Comparison of ENCODE assay signal across 9 cellular contexts in the genomic region with DNA sequence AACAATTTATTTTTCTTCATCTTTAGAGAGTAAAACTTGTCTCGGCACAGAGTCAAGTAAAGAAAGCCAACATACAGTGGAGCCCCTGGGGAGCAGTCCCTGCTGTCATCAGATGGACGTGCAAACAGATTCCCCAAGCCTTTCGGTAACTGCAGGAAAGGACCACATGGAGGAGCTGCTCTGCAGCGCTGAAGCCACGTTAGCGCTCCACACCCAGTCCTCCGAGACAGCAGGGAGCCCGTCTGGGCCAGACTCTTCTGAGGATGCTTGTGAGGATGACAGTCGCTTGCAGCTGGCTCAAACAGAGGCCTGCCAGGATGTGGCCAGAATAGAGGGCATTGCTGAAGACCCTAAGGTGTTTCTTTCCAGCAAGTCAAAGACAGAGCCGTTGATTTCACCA.
A peak's percentile ranks its signal among the peaks of the same experiment; 100 is the strongest.
DNase-seq lines count a peak whose midpoint lies in the region; ATAC-seq and TF ChIP-seq lines count a peak whose summit lies in the region.
"Had no signal": no experiment of that assay in that cellular context is flagged by ENCODE, and none has a peak within 500 bp of the region (broad histone marks: within the 10 kb centered on the region; RNA-seq: fewer than 3 reads in every experiment).

No MANE protein-coding gene starts in this region.

- TF ChIP-seq CTCF in chondrocyte (IDR thresholded peaks at IDR 0.05) = peak; percentile 86
- TF ChIP-seq CTCF in liver (IDR thresholded peaks at IDR 0.05; ENCODE audit: low read depth, low read length, missing input control) = no peak

- H3K4me1 ChIP-seq in liver (ENCODE audit: control insufficient read depth in 4 of 4, insufficient read depth in 4 of 4, low read length in 3 of 4) (no peaks in the 10 kb centered on the region), aorta (ENCODE audit: control insufficient read depth in 1 of 2, insufficient read depth in 2 of 2, low read length in 2 of 2) (no peaks in the 10 kb centered on the region)

- H3K27me3 ChIP-seq in liver (ENCODE audit: control insufficient read depth in 4 of 4, insufficient read depth in 4 of 4, low read length in 3 of 4) = no peaks in the 10 kb centered on the region
- no peaks in the 10 kb centered on the region for H3K27me3 ChIP-seq in aorta (ENCODE audit: control insufficient read depth in 1 of 2, insufficient read depth in 2 of 2, low read length in 1 of 2)

- peak; percentile 36 to 57 for TF ChIP-seq RAD21 in liver (IDR thresholded peaks at IDR 0.05)

- no peaks in the 10 kb centered on the region for H3K27me3 Mint-ChIP-seq in chondrocyte (ENCODE audit: low read depth)

- ATAC-seq in aorta (ENCODE audit: low FRiP score) (peak; percentile 52), HG02938 (IDR thresholded peaks at IDR 0.05; ENCODE audit: unreplicated experiment) (no peak)

- H3K36me3 ChIP-seq in liver (ENCODE audit: control insufficient read depth in 4 of 4, insufficient read depth in 3 of 4, low read depth in 1 of 4, low read length in 3 of 4) (peaks cover 5 to 52% (median 35%) of the 10 kb centered on the region in 4 donors), aorta (ENCODE audit: control insufficient read depth in 1 of 2, insufficient read depth in 2 of 2, low read length in 1 of 2) (peaks cover 0 to 6% of the 10 kb centered on the region in 2 donors)

- no peak overlapping the region for H3K27ac ChIP-seq in liver (ENCODE audit: low read depth in 1 of 2, low read length in 2 of 2)
- no peak overlapping the region for H3K27ac ChIP-seq in aorta (ENCODE audit: low read depth in 1 of 2, low read length in 2 of 2)
- H3K27ac ChIP-seq: C4-2B had no signal

- peak; percentile 9 for DNase-seq in NCI-H748 (lab: John Stamatoyannopoulos, UW; ENCODE audit: unreplicated experiment)
- no peak for DNase-seq in NCI-H748 treated with DMSO at 0.1 percent for 48 hours (lab: John Stamatoyannopoulos, UW)
- DNase-seq in chondrocyte (ENCODE audit: low spot score) = no peak
- DNase-seq in aorta = peak in 1 of 2 donors; percentile 55
- DNase-seq in KBM-7 = no peak
- no peak for DNase-seq in activated CD4-positive, alpha-beta T cell treated with anti-CD3 and anti-CD28 coated beads, Interleukin-2, amount 50 U/mL, for 1 hour

- H3K9me3 Mint-ChIP-seq in chondrocyte (ENCODE audit: low read depth) = peaks cover 2% of the 10 kb centered on the region

- in situ Hi-C loops in KBM-7 (cut with MboI; ENCODE audit: low pct_unique_long_range_greater_than_20kb, low sequenced_read_pairs) = no loop called here

- WGBS in liver = 73% methylated on average over 10 of the region's 10 CpGs
- WGBS in aorta, 2 donors = 30 to 39% methylated on average over 10 of the region's 10 CpGs

- H3K4me3 ChIP-seq in liver (ENCODE audit: low read depth in 1 of 3, low read length in 3 of 3) (no peak overlapping the region), aorta (ENCODE audit: low read length in 2 of 2) (no peak overlapping the region)

- no peaks in the 10 kb centered on the region for H3K9me3 ChIP-seq in liver (ENCODE audit: control insufficient read depth in 4 of 4, low read length in 3 of 4)
- no peaks in the 10 kb centered on the region for H3K9me3 ChIP-seq in aorta (ENCODE audit: control insufficient read depth, low read length)

- peak overlapping the region; percentile 86 for H3K27ac Mint-ChIP-seq in chondrocyte (ENCODE audit: unreplicated experiment)

- peak overlapping the region; percentile 64 for H3K4me3 Mint-ChIP-seq in chondrocyte (ENCODE audit: unreplicated experiment)

- H3K36me3 Mint-ChIP-seq in chondrocyte (ENCODE audit: low read depth) = peaks cover 18% of the 10 kb centered on the region

- peaks cover 26% of the 10 kb centered on the region for H3K4me1 Mint-ChIP-seq in chondrocyte (ENCODE audit: low read depth)

- no peak overlapping the region for H3K9ac ChIP-seq in liver (ENCODE audit: low read depth in 1 of 2, low read length in 2 of 2)

- intact Hi-C loops in aorta (cut with DNase I) = no loop called here

TF ChIP-seq in liver, 16 proteins besides CTCF, POLR2A, EP300 and RAD21:
- TF ChIP-seq EGR1 (IDR thresholded peaks at IDR 0.05; ENCODE audit: low read depth in 2 of 2) (no peak), YY1 (IDR thresholded peaks at IDR 0.05) (no peak), GABPA (IDR thresholded peaks at IDR 0.05 in 1 of 2, conservative IDR thresholded peaks at IDR 0.05 in 1 of 2) (no peak), NR2F2 (IDR thresholded peaks at IDR 0.05) (no peak), RXRA (IDR thresholded peaks at IDR 0.05) (no peak), FOXA1 (IDR thresholded peaks at IDR 0.05) (no peak), HNF4A (conservative IDR thresholded peaks at IDR 0.05) (no peak), FOXA2 (IDR thresholded peaks at IDR 0.05) (no peak), HNF4G (IDR thresholded peaks at IDR 0.05) (no peak), SP1 (IDR thresholded peaks at IDR 0.05) (no peak), JUND (IDR thresholded peaks at IDR 0.05) (no peak), TAF1 (conservative IDR thresholded peaks at IDR 0.05) (no peak)
- TF ChIP-seq, protein P1, sequence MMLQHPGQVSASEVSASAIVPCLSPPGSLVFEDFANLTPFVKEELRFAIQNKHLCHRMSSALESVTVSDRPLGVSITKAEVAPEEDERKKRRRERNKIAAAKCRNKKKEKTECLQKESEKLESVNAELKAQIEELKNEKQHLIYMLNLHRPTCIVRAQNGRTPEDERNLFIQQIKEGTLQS (IDR thresholded peaks at IDR 0.05) = no peak
- TF ChIP-seq, protein P2, sequence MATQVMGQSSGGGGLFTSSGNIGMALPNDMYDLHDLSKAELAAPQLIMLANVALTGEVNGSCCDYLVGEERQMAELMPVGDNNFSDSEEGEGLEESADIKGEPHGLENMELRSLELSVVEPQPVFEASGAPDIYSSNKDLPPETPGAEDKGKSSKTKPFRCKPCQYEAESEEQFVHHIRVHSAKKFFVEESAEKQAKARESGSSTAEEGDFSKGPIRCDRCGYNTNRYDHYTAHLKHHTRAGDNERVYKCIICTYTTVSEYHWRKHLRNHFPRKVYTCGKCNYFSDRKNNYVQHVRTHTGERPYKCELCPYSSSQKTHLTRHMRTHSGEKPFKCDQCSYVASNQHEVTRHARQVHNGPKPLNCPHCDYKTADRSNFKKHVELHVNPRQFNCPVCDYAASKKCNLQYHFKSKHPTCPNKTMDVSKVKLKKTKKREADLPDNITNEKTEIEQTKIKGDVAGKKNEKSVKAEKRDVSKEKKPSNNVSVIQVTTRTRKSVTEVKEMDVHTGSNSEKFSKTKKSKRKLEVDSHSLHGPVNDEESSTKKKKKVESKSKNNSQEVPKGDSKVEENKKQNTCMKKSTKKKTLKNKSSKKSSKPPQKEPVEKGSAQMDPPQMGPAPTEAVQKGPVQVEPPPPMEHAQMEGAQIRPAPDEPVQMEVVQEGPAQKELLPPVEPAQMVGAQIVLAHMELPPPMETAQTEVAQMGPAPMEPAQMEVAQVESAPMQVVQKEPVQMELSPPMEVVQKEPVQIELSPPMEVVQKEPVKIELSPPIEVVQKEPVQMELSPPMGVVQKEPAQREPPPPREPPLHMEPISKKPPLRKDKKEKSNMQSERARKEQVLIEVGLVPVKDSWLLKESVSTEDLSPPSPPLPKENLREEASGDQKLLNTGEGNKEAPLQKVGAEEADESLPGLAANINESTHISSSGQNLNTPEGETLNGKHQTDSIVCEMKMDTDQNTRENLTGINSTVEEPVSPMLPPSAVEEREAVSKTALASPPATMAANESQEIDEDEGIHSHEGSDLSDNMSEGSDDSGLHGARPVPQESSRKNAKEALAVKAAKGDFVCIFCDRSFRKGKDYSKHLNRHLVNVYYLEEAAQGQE (IDR thresholded peaks at IDR 0.05) = no peak
- TF ChIP-seq, protein P3, sequence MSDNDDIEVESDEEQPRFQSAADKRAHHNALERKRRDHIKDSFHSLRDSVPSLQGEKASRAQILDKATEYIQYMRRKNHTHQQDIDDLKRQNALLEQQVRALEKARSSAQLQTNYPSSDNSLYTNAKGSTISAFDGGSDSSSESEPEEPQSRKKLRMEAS (IDR thresholded peaks at IDR 0.05) = no peak
- TF ChIP-seq, protein P4, sequence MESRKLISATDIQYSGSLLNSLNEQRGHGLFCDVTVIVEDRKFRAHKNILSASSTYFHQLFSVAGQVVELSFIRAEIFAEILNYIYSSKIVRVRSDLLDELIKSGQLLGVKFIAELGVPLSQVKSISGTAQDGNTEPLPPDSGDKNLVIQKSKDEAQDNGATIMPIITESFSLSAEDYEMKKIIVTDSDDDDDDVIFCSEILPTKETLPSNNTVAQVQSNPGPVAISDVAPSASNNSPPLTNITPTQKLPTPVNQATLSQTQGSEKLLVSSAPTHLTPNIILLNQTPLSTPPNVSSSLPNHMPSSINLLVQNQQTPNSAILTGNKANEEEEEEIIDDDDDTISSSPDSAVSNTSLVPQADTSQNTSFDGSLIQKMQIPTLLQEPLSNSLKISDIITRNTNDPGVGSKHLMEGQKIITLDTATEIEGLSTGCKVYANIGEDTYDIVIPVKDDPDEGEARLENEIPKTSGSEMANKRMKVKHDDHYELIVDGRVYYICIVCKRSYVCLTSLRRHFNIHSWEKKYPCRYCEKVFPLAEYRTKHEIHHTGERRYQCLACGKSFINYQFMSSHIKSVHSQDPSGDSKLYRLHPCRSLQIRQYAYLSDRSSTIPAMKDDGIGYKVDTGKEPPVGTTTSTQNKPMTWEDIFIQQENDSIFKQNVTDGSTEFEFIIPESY (IDR thresholded peaks at IDR 0.05) = no peak
